Comparison of ENCODE assay signal across 14 cellular contexts in the genomic region with DNA sequence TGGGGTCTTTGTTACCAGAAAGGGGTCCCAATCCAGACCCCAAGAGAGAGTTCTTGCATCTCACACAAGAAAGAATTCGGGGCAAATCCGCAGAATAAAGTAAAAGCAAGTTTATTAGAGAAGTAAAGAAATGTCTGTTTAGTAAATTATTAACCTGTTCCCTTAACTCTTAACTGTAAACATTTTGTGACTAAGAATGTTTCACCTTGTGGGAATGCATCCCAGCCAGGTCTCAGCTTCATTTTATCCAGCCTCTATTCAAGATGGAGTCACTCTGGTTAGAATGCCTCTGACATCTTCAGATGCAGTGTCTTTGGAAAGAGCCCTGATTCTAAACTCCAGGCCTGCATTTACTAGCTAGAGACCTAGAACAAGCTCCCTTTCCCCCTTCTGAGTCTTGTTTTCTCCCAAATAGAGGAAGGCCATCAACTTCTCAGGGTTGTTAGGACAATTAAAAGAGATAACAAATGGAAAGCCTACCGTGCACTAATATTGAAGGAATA. TPM values are rescaled to one million over a fixed set of nuclear protein-coding genes. Genes with fewer than 3 reads are reported as not detected.
DNase-seq lines count a peak whose midpoint lies in the region; ATAC-seq lines count a peak whose summit lies in the region.
"Had no signal": no experiment of that assay in that cellular context is flagged by ENCODE, and none has a peak within 500 bp of the region (broad histone marks: within the 10 kb centered on the region; RNA-seq: fewer than 3 reads in every experiment).

No MANE protein-coding gene starts in this region.

- H3K27ac ChIP-seq in cingulate gyrus (ENCODE audit: low read depth, low read length), result peak overlapping the region; percentile 95
- H3K27ac ChIP-seq: BLaER1, PC-9 had no signal

- H3K4me3 Mint-ChIP-seq in activated T-cell treated with anti-CD3 and anti-CD28 coated beads, Interleukin-2, amount 50 U/mL, for 24 hours, result no peak overlapping the region
- H3K4me3 Mint-ChIP-seq in immature natural killer cell (no peak overlapping the region), T-helper 17 cell (no peak overlapping the region)

- ATAC-seq in left lobe of liver (no peak), T-helper 17 cell (no peak)

- no peaks in the 10 kb centered on the region for H3K9me3 Mint-ChIP-seq in activated T-cell treated with anti-CD3 and anti-CD28 coated beads, Interleukin-2, amount 50 U/mL, for 24 hours
- no peaks in the 10 kb centered on the region for H3K9me3 Mint-ChIP-seq in immature natural killer cell
- H3K9me3 Mint-ChIP-seq: CD8-positive, alpha-beta memory T cell had no signal

- no peaks in the 10 kb centered on the region for H3K36me3 Mint-ChIP-seq in activated T-cell treated with anti-CD3 and anti-CD28 coated beads, Interleukin-2, amount 50 U/mL, for 24 hours (ENCODE audit: low read depth)
- H3K36me3 Mint-ChIP-seq in immature natural killer cell (peaks cover 0 to 3% (median 0%) of the 10 kb centered on the region in 3 donors), T-helper 17 cell (ENCODE audit: low read depth) (peaks cover 10% of the 10 kb centered on the region)
- H3K36me3 Mint-ChIP-seq: CD8-positive, alpha-beta memory T cell had no signal

- H3K9me3 ChIP-seq in T-helper 17 cell (ENCODE audit: control insufficient read depth, low read length, poor library complexity, severe bottlenecking), result no peaks in the 10 kb centered on the region
- H3K9me3 ChIP-seq: BLaER1 had no signal

- peak; percentile 27 for DNase-seq in LoVo (ENCODE audit: low spot score)
- peak; percentile 17 for DNase-seq in islet precursor cell
- peak; percentile 87 for DNase-seq in renal cortical epithelial cell (ENCODE audit: low read depth)
- DNase-seq in left lobe of liver (ENCODE audit: low spot score), result no peak
- no peak for DNase-seq in activated T-cell treated with anti-CD3 and anti-CD28 coated beads, Interleukin-2, amount 50 U/mL, for 24 hours
- no peak for DNase-seq in immature natural killer cell
- DNase-seq in T-helper 17 cell, result no peak
- DNase-seq: CD8-positive, alpha-beta memory T cell; NCI-H1048; NCI-H2107; NCI-H345; PC-9 had no signal

- peaks cover 13% of the 10 kb centered on the region for H3K4me1 Mint-ChIP-seq in activated T-cell treated with anti-CD3 and anti-CD28 coated beads, Interleukin-2, amount 50 U/mL, for 24 hours (ENCODE audit: low read depth)
- peaks cover 15 to 17% of the 10 kb centered on the region in 2 donors for H3K4me1 Mint-ChIP-seq in immature natural killer cell
- peaks cover 15% of the 10 kb centered on the region for H3K4me1 Mint-ChIP-seq in T-helper 17 cell

- peaks cover 15% of the 10 kb centered on the region for H3K27me3 Mint-ChIP-seq in activated T-cell treated with anti-CD3 and anti-CD28 coated beads, Interleukin-2, amount 50 U/mL, for 24 hours
- H3K27me3 Mint-ChIP-seq in immature natural killer cell (ENCODE audit: low read depth in 3 of 3) (peaks cover 2 to 10% (median 4%) of the 10 kb centered on the region in 3 donors), T-helper 17 cell (peaks cover 47% of the 10 kb centered on the region)

- H3K27ac Mint-ChIP-seq in activated T-cell treated with anti-CD3 and anti-CD28 coated beads, Interleukin-2, amount 50 U/mL, for 24 hours, result no peak overlapping the region
- H3K27ac Mint-ChIP-seq in immature natural killer cell, result no peak overlapping the region
- no peak overlapping the region for H3K27ac Mint-ChIP-seq in T-helper 17 cell

RNA-seq across cellular contexts. Expression of a gene that starts 4.5 kb away (rescaled TPM):
- 11.3 and 74.1 TPM in 2 replicates for total RNA-seq in renal cortical epithelial cell
- 3.0 TPM for total RNA-seq in left lobe of liver
- polyA plus RNA-seq in immature natural killer cell, result not detected
- total RNA-seq in T-helper 17 cell, result not detected
- total RNA-seq: CD8-positive, alpha-beta memory T cell; PC-9 had no signal
- polyA plus RNA-seq: CD8-positive, alpha-beta memory T cell had no signal

RNA-seq across cellular contexts. Expression of a gene that starts 35.6 kb away (rescaled TPM):
- 16.5 and 38.6 TPM in 2 replicates for total RNA-seq in renal cortical epithelial cell
- 69.1 TPM for total RNA-seq in left lobe of liver
- not detected for polyA plus RNA-seq in immature natural killer cell
- total RNA-seq in T-helper 17 cell, result under 1 TPM in 1 of 2 donors, not detected in 1; 0.32 TPM
- polyA plus RNA-seq: CD8-positive, alpha-beta memory T cell had no signal

Comparison
In these comparisons a context has a peak if more than half of its experiments do, and no peak if none do; other contexts are left out.
1. DNase-seq: peak in LoVo (single experiment), islet precursor cell (single experiment) and renal cortical epithelial cell (single experiment); none in left lobe of liver (single experiment), activated T-cell treated with anti-CD3 and anti-CD28 coated beads, Interleukin-2, amount 50 U/mL, for 24 hours (single experiment), immature natural killer cell (0 of 3) and T-helper 17 cell (0 of 3).
2. RNA of a gene that starts 35.6 kb away (total RNA-seq): 69.1 TPM in left lobe of liver (single experiment) and 16.5 to 38.6 TPM in renal cortical epithelial cell; 0.32 TPM in T-helper 17 cell; every median in the first group is over 10 times any median in the second.